43 cellular contexts compared by ENCODE assay signal in the genomic region with DNA sequence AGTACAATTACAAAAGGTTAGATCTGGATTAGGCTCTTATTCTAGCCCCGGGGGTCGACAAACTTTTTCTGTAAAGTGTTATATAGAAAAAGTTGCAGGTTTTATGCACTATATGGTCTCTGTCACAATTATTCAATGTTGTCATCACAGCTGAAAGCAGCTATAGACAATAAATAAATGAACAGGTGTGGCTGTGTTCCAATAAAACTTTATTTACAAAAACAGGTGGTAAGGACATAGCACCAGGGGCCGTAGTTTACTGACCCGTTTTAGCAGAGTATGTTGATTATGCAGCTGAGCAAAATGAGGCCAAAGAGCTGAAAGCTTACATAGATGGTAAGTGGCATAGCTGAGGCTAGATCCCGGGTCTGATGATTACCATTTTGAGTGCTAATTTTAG. TPM values are rescaled to one million over a fixed set of nuclear protein-coding genes. Genes with fewer than 3 reads are reported as not detected.
"Had no signal": no experiment of that assay in that cellular context is flagged by ENCODE, and none has a peak within 500 bp of the region (broad histone marks: within the 10 kb centered on the region; RNA-seq: fewer than 3 reads in every experiment).

No MANE protein-coding gene starts in this region.

- H3K4me1 ChIP-seq: adrenal gland, ascending aorta, body of pancreas, breast epithelium had no signal

- H3K27ac Mint-ChIP-seq: activated naive CD4-positive, alpha-beta T cell treated with anti-CD3 and anti-CD28 coated beads for 36 hours; activated naive CD4-positive, alpha-beta T cell treated with anti-CD3 and anti-CD28 coated beads, Interleukin-2, amount 50 U/mL, for 24 hours; activated naive CD4-positive, alpha-beta T cell treated with anti-CD3 and anti-CD28 coated beads, Interleukin-2, amount 50 U/mL, for 72 hours; activated naive CD8-positive, alpha-beta T cell; activated naive CD8-positive, alpha-beta T cell treated with anti-CD3 and anti-CD28 coated beads for 36 hours; activated naive CD8-positive, alpha-beta T cell treated with anti-CD3 and anti-CD28 coated beads, Interleukin-2, amount 10 ng/mL, durations not matched to agents 7 days and 5 days; activated naive CD8-positive, alpha-beta T cell treated with anti-CD3 and anti-CD28 coated beads, Interleukin-2, amount 50 U/mL, for 24 hours; activated T-cell treated with anti-CD3 and anti-CD28 coated beads, Interleukin-2, amount 50 U/mL, for 24 hours; activated T-cell treated with anti-CD3 and anti-CD28 coated beads, Interleukin-2, amount 50 U/mL, for 72 hours; activated T-helper 1 cell treated with anti-CD3 and anti-CD28 coated beads, Interleukin-12 subunit alpha, Interleukin-12 subunit beta, Interleukin-2, Interleukin-4 antibody, amounts not matched to agents 30 ng/mL and 10 ng/mL and 1 ng/mL, durations not matched to agents 14 hours and 24 hours and 36 hours; activated T-helper 17 cell treated with anti-CD3 and anti-CD28 coated beads, Interleukin-2, amount 50 U/mL, for 72 hours; activated T-helper 2 cell treated with anti-CD3 and anti-CD28 coated beads, Interferon-gamma antibody, Interleukin-2, Interleukin-4, amounts not matched to agents 10 μg/mL and 5 μg/mL and 100 μg/mL, durations not matched to agents 14 hours and 24 hours and 36 hours; brain had no signal

- H3K4me3 ChIP-seq: adrenal gland, ascending aorta, body of pancreas, breast epithelium, cardiac muscle cell had no signal

- H3K27me3 Mint-ChIP-seq: activated naive CD4-positive, alpha-beta T cell treated with anti-CD3 and anti-CD28 coated beads, Interleukin-2, amount 10 ng/mL, durations not matched to agents 7 days and 5 days; activated naive CD4-positive, alpha-beta T cell treated with anti-CD3 and anti-CD28 coated beads, Interleukin-2, amount 50 U/mL, for 24 hours; activated naive CD8-positive, alpha-beta T cell; activated naive CD8-positive, alpha-beta T cell treated with anti-CD3 and anti-CD28 coated beads for 36 hours; activated naive CD8-positive, alpha-beta T cell treated with anti-CD3 and anti-CD28 coated beads, Interleukin-2, amount 10 ng/mL, durations not matched to agents 7 days and 5 days; activated naive CD8-positive, alpha-beta T cell treated with anti-CD3 and anti-CD28 coated beads, Interleukin-2, amount 50 U/mL, for 24 hours; activated T-helper 17 cell treated with anti-CD3 and anti-CD28 coated beads, Interleukin-2, amount 50 U/mL, for 72 hours; brain; central memory CD8-positive, alpha-beta T cell had no signal

- ATAC-seq: activated naive CD4-positive, alpha-beta T cell treated with anti-CD3 and anti-CD28 coated beads, Interleukin-2, amount 50 U/mL, for 72 hours; activated naive CD8-positive, alpha-beta T cell treated with anti-CD3 and anti-CD28 coated beads, Interleukin-2, amount 50 U/mL, for 24 hours; activated T-cell treated with anti-CD3 and anti-CD28 coated beads, Interleukin-2, amount 50 U/mL, for 4 hours; activated T-cell treated with anti-CD3 and anti-CD28 coated beads, Interleukin-2, amount 50 U/mL, for 72 hours; activated T-helper 17 cell treated with anti-CD3 and anti-CD28 coated beads, Interleukin-2, amount 50 U/mL, for 72 hours; body of pancreas had no signal

- DNase-seq: activated effector memory CD4-positive, alpha-beta T cell treated with anti-CD3 and anti-CD28 coated beads, Interleukin-2, amount 50 U/mL, for 16 hours; activated effector memory CD4-positive, alpha-beta T cell treated with Interleukin-2 at 50 U/mL for 16 hours; activated gamma-delta T cell; activated gamma-delta T cell treated with Interleukin-2 at 50 U/mL for 16 hours; activated naive CD4-positive, alpha-beta T cell; activated naive CD4-positive, alpha-beta T cell treated with anti-CD3 and anti-CD28 coated beads for 36 hours; activated naive CD4-positive, alpha-beta T cell treated with anti-CD3 and anti-CD28 coated beads, Interleukin-2, amount 10 ng/mL, durations not matched to agents 7 days and 5 days; activated naive CD4-positive, alpha-beta T cell treated with anti-CD3 and anti-CD28 coated beads, Interleukin-2, amount 50 U/mL, for 16 hours; activated naive CD4-positive, alpha-beta T cell treated with Interleukin-2 at 50 U/mL for 16 hours; activated naive CD8-positive, alpha-beta T cell treated with anti-CD3 and anti-CD28 coated beads for 36 hours; activated naive CD8-positive, alpha-beta T cell treated with anti-CD3 and anti-CD28 coated beads, Interleukin-2, amount 10 ng/mL, durations not matched to agents 7 days and 5 days; activated naive CD8-positive, alpha-beta T cell treated with anti-CD3 and anti-CD28 coated beads, Interleukin-2, amount 50 U/mL, for 24 hours; activated T-cell treated with anti-CD3 and anti-CD28 coated beads, Interleukin-2, amount 50 U/mL, for 24 hours; activated T-cell treated with anti-CD3 and anti-CD28 coated beads, Interleukin-2, amount 50 U/mL, for 4 hours; activated T-cell treated with anti-CD3 and anti-CD28 coated beads, Interleukin-2, amount 50 U/mL, for 48 hours; activated T-cell treated with anti-CD3 and anti-CD28 coated beads, Interleukin-2, amount 50 U/mL, for 72 hours; adrenal gland; amniotic stem cell; amygdala; anterior cingulate cortex; aorta; body of pancreas; brain microvascular endothelial cell; caudate nucleus; central memory CD4-positive, alpha-beta T cell; cerebellar nuclear complex had no signal

- H3K27me3 ChIP-seq: adrenal gland, ascending aorta, body of pancreas, brain microvascular endothelial cell, cardiac muscle cell had no signal

- H3K9me3 Mint-ChIP-seq: activated naive CD4-positive, alpha-beta T cell treated with anti-CD3 and anti-CD28 coated beads for 36 hours; activated naive CD4-positive, alpha-beta T cell treated with anti-CD3 and anti-CD28 coated beads, Interleukin-2, amount 10 ng/mL, durations not matched to agents 7 days and 5 days; activated naive CD4-positive, alpha-beta T cell treated with anti-CD3 and anti-CD28 coated beads, Interleukin-2, amount 50 U/mL, for 24 hours; activated naive CD4-positive, alpha-beta T cell treated with anti-CD3 and anti-CD28 coated beads, Interleukin-2, amount 50 U/mL, for 72 hours; activated naive CD8-positive, alpha-beta T cell treated with anti-CD3 and anti-CD28 coated beads for 36 hours; activated naive CD8-positive, alpha-beta T cell treated with anti-CD3 and anti-CD28 coated beads, Interleukin-2, amount 10 ng/mL, durations not matched to agents 7 days and 5 days; activated naive CD8-positive, alpha-beta T cell treated with anti-CD3 and anti-CD28 coated beads, Interleukin-2, amount 50 U/mL, for 24 hours; activated T-cell treated with anti-CD3 and anti-CD28 coated beads, Interleukin-2, amount 50 U/mL, for 24 hours; activated T-cell treated with anti-CD3 and anti-CD28 coated beads, Interleukin-2, amount 50 U/mL, for 4 hours; activated T-cell treated with anti-CD3 and anti-CD28 coated beads, Interleukin-2, amount 50 U/mL, for 72 hours; activated T-helper 1 cell treated with anti-CD3 and anti-CD28 coated beads, Interleukin-12 subunit alpha, Interleukin-12 subunit beta, Interleukin-2, Interleukin-4 antibody, amounts not matched to agents 30 ng/mL and 10 ng/mL and 1 ng/mL, durations not matched to agents 14 hours and 24 hours and 36 hours; activated T-helper 17 cell treated with anti-CD3 and anti-CD28 coated beads, Interleukin-2, amount 50 U/mL, for 72 hours; activated T-helper 2 cell treated with anti-CD3 and anti-CD28 coated beads, Interferon-gamma antibody, Interleukin-2, Interleukin-4, amounts not matched to agents 10 μg/mL and 5 μg/mL and 100 μg/mL, durations not matched to agents 14 hours and 24 hours and 36 hours; brain; central memory CD8-positive, alpha-beta T cell had no signal

- H3K4me3 Mint-ChIP-seq: activated naive CD4-positive, alpha-beta T cell treated with anti-CD3 and anti-CD28 coated beads for 36 hours; activated naive CD4-positive, alpha-beta T cell treated with anti-CD3 and anti-CD28 coated beads, Interleukin-2, amount 10 ng/mL, durations not matched to agents 7 days and 5 days; activated naive CD4-positive, alpha-beta T cell treated with anti-CD3 and anti-CD28 coated beads, Interleukin-2, amount 50 U/mL, for 24 hours; activated naive CD8-positive, alpha-beta T cell; activated naive CD8-positive, alpha-beta T cell treated with anti-CD3 and anti-CD28 coated beads for 36 hours; activated naive CD8-positive, alpha-beta T cell treated with anti-CD3 and anti-CD28 coated beads, Interleukin-2, amount 10 ng/mL, durations not matched to agents 7 days and 5 days; activated naive CD8-positive, alpha-beta T cell treated with anti-CD3 and anti-CD28 coated beads, Interleukin-2, amount 50 U/mL, for 24 hours; activated T-cell treated with anti-CD3 and anti-CD28 coated beads, Interleukin-2, amount 50 U/mL, for 24 hours; activated T-cell treated with anti-CD3 and anti-CD28 coated beads, Interleukin-2, amount 50 U/mL, for 4 hours; activated T-cell treated with anti-CD3 and anti-CD28 coated beads, Interleukin-2, amount 50 U/mL, for 72 hours; activated T-helper 1 cell treated with anti-CD3 and anti-CD28 coated beads, Interleukin-12 subunit alpha, Interleukin-12 subunit beta, Interleukin-2, Interleukin-4 antibody, amounts not matched to agents 30 ng/mL and 10 ng/mL and 1 ng/mL, durations not matched to agents 14 hours and 24 hours and 36 hours; activated T-helper 17 cell treated with anti-CD3 and anti-CD28 coated beads, Interleukin-2, amount 50 U/mL, for 72 hours; brain; central memory CD8-positive, alpha-beta T cell had no signal

- H3K9me3 ChIP-seq: adrenal gland, ascending aorta, body of pancreas, breast epithelium had no signal

- FAIRE-seq: bronchial epithelial cell, colon had no signal

- H3K4me1 Mint-ChIP-seq: activated naive CD4-positive, alpha-beta T cell treated with anti-CD3 and anti-CD28 coated beads, Interleukin-2, amount 50 U/mL, for 24 hours; activated T-helper 17 cell treated with anti-CD3 and anti-CD28 coated beads, Interleukin-2, amount 50 U/mL, for 72 hours; brain had no signal

- H3K36me3 ChIP-seq: breast epithelium had no signal

- H3K27ac ChIP-seq: adrenal gland, ascending aorta, body of pancreas, brain microvascular endothelial cell, breast epithelium, cardiac muscle cell had no signal

- H3K36me3 Mint-ChIP-seq: activated naive CD4-positive, alpha-beta T cell treated with anti-CD3 and anti-CD28 coated beads, Interleukin-2, amount 50 U/mL, for 24 hours; activated naive CD4-positive, alpha-beta T cell treated with anti-CD3 and anti-CD28 coated beads, Interleukin-2, amount 50 U/mL, for 72 hours; activated naive CD8-positive, alpha-beta T cell; activated naive CD8-positive, alpha-beta T cell treated with anti-CD3 and anti-CD28 coated beads for 36 hours had no signal

RNA-seq across cellular contexts. Expression of a gene that starts 37.2 kb away (rescaled TPM):
- total RNA-seq: activated naive CD4-positive, alpha-beta T cell treated with anti-CD3 and anti-CD28 coated beads for 36 hours; activated naive CD4-positive, alpha-beta T cell treated with anti-CD3 and anti-CD28 coated beads, Interleukin-2, amount 50 U/mL, for 72 hours; activated naive CD8-positive, alpha-beta T cell treated with anti-CD3 and anti-CD28 coated beads for 36 hours; activated naive CD8-positive, alpha-beta T cell treated with anti-CD3 and anti-CD28 coated beads, Interleukin-2, amount 10 ng/mL, durations not matched to agents 7 days and 5 days; activated T-cell treated with anti-CD3 and anti-CD28 coated beads, Interleukin-2, amount 50 U/mL, for 4 hours; activated T-cell treated with anti-CD3 and anti-CD28 coated beads, Interleukin-2, amount 50 U/mL, for 72 hours; activated T-helper 1 cell treated with anti-CD3 and anti-CD28 coated beads, Interleukin-12 subunit alpha, Interleukin-12 subunit beta, Interleukin-2, Interleukin-4 antibody, amounts not matched to agents 30 ng/mL and 10 ng/mL and 1 ng/mL, durations not matched to agents 14 hours and 24 hours and 36 hours; activated T-helper 17 cell treated with anti-CD3 and anti-CD28 coated beads, Interleukin-2, amount 50 U/mL, for 72 hours; activated T-helper 2 cell treated with anti-CD3 and anti-CD28 coated beads, Interferon-gamma antibody, Interleukin-2, Interleukin-4, amounts not matched to agents 10 μg/mL and 5 μg/mL and 100 μg/mL, durations not matched to agents 14 hours and 24 hours and 36 hours; adrenal gland; aorta; ascending aorta; body of pancreas; breast epithelium; bronchial epithelial cell; cardiac muscle cell; cardiac septum; cerebellum; chondrocyte had no signal
- polyA plus RNA-seq: adipose tissue, adrenal gland, aorta, cardiac muscle cell had no signal
